40 cellular contexts compared by ENCODE assay signal in genomic region chr11:47867821-47868220, GRCh38.
"Had no signal": no experiment of that assay in that cellular context is flagged by ENCODE, and none has a peak within 500 bp of the region (broad histone marks: within the 10 kb centered on the region; RNA-seq: fewer than 3 reads in every experiment).

No MANE protein-coding gene starts in this region.

- H3K27me3 ChIP-seq: adrenal gland, ascending aorta, brain microvascular endothelial cell, heart left ventricle, thyroid gland, upper lobe of left lung, vagina had no signal

- ATAC-seq: activated CD4-positive, CD25-positive, alpha-beta regulatory T cell treated with anti-CD3 and anti-CD28 coated beads, Interleukin-2, amount 50 U/mL, for 24 hours; esophagus mucosa; gastroesophageal sphincter; heart left ventricle; left colon; sciatic nerve; stimulated activated memory B cell treated with anti-CD40 and anti-IgM and Interleukin-4, amounts not matched to agents 10 μg/mL and 1 μg/mL and 100 μg/mL, for 72 hours; stimulated activated naive CD8-positive, alpha-beta T cell treated with anti-CD3 and anti-CD28 coated beads, Interleukin-15, amount 100 ng/mL, for 72 hours had no signal

- H3K36me3 ChIP-seq: adrenal gland, ascending aorta, brain microvascular endothelial cell, gastroesophageal sphincter, heart left ventricle, neutrophil, thyroid gland, upper lobe of left lung, vagina, WERI-Rb-1 had no signal

- FAIRE-seq: kidney, TTC549 had no signal

- H3K27ac Mint-ChIP-seq: activated naive CD8-positive, alpha-beta T cell; endodermal cell; immature natural killer cell; mesothelial cell of epicardium; nephron progenitor cell; stimulated activated memory B cell treated with anti-CD40 and anti-IgM and Interleukin-4, amounts not matched to agents 10 μg/mL and 1 μg/mL and 100 μg/mL, for 72 hours; stimulated activated naive CD8-positive, alpha-beta T cell treated with anti-CD3 and anti-CD28 coated beads, Interleukin-15, amount 100 ng/mL, for 72 hours; T-helper 1 cell treated with Interleukin-12 subunit alpha and Interleukin-12 subunit beta and Interleukin-4 antibody, amounts not matched to agents 30 μg/mL and 1 μg/mL, for 36 hours had no signal

- H3K4me3 ChIP-seq: adrenal gland, ascending aorta, gastroesophageal sphincter, heart left ventricle, skin epidermis, thyroid gland, upper lobe of left lung, vagina had no signal

- H3K36me3 Mint-ChIP-seq: activated naive CD8-positive, alpha-beta T cell; mesothelial cell of epicardium; naive B cell; stimulated activated memory B cell treated with anti-CD40 and anti-IgM and Interleukin-4, amounts not matched to agents 10 μg/mL and 1 μg/mL and 100 μg/mL, for 72 hours had no signal

- DNase-seq: activated CD4-positive, alpha-beta T cell treated with anti-CD3 and anti-CD28 coated beads for 48 hours; activated CD4-positive, alpha-beta T cell treated with anti-CD3 and anti-CD28 coated beads, Interleukin-2, amount 50 U/mL, for 48 hours; activated CD8-positive, alpha-beta memory T cell treated with anti-CD3 and anti-CD28 coated beads for 24 hours; activated effector memory CD4-positive, alpha-beta T cell treated with Interleukin-2 at 50 U/mL for 16 hours; activated naive CD4-positive, alpha-beta T cell treated with Interleukin-2 at 50 U/mL for 16 hours; adrenal gland; brain microvascular endothelial cell; caudate nucleus; cortex of kidney; endodermal cell; heart left ventricle; hypothalamus; immature natural killer cell; kidney; left colon; mammary epithelial cell; naive B cell; nephron progenitor cell; retina; stimulated activated CD4-positive, alpha-beta T cell treated with anti-CD3 and anti-CD28 coated beads, Interleukin-1b, Interleukin-23, amount 100 ng/mL, for 48 hours; stimulated activated CD4-positive, alpha-beta T cell treated with anti-CD3 and anti-CD28 coated beads, Interleukin-4, amount 100 ng/mL, for 4 hours; stimulated activated CD8-positive, alpha-beta memory T cell treated with anti-CD3 and anti-CD28 coated beads, Interleukin-4, amount 100 ng/mL, for 48 hours; stimulated activated naive CD8-positive, alpha-beta T cell treated with anti-CD3 and anti-CD28 coated beads, Interleukin-15, amount 100 ng/mL, for 72 hours; T-helper 9 cell; thyroid gland; upper lobe of left lung; WERI-Rb-1 had no signal

- H3K27me3 Mint-ChIP-seq: activated naive CD8-positive, alpha-beta T cell; naive B cell; stimulated activated memory B cell treated with anti-CD40 and anti-IgM and Interleukin-4, amounts not matched to agents 10 μg/mL and 1 μg/mL and 100 μg/mL, for 72 hours; stimulated activated naive CD8-positive, alpha-beta T cell treated with anti-CD3 and anti-CD28 coated beads, Interleukin-15, amount 100 ng/mL, for 72 hours had no signal

- H3K27ac ChIP-seq: adrenal gland, ascending aorta, brain microvascular endothelial cell, gastroesophageal sphincter, heart left ventricle, neutrophil, skin epidermis, thyroid gland, upper lobe of left lung, vagina, WERI-Rb-1 had no signal

- H3K4me1 Mint-ChIP-seq: endodermal cell, nephron progenitor cell had no signal

- H3K4me1 ChIP-seq: thyroid gland, vagina had no signal

- H3K9me3 ChIP-seq: adrenal gland, ascending aorta, gastroesophageal sphincter, heart left ventricle, neutrophil, thyroid gland, upper lobe of left lung, vagina had no signal

- H3K9me3 Mint-ChIP-seq: immature natural killer cell; naive B cell; stimulated activated naive CD8-positive, alpha-beta T cell treated with anti-CD3 and anti-CD28 coated beads, Interleukin-15, amount 100 ng/mL, for 72 hours; T-helper 1 cell treated with Interleukin-12 subunit alpha and Interleukin-12 subunit beta and Interleukin-4 antibody, amounts not matched to agents 30 μg/mL and 1 μg/mL, for 36 hours had no signal

- H3K4me3 Mint-ChIP-seq: activated naive CD8-positive, alpha-beta T cell; endodermal cell; immature natural killer cell; mesothelial cell of epicardium; nephron progenitor cell; stimulated activated memory B cell treated with anti-CD40 and anti-IgM and Interleukin-4, amounts not matched to agents 10 μg/mL and 1 μg/mL and 100 μg/mL, for 72 hours; stimulated activated naive CD8-positive, alpha-beta T cell treated with anti-CD3 and anti-CD28 coated beads, Interleukin-15, amount 100 ng/mL, for 72 hours; T-helper 1 cell treated with Interleukin-12 subunit alpha and Interleukin-12 subunit beta and Interleukin-4 antibody, amounts not matched to agents 30 μg/mL and 1 μg/mL, for 36 hours had no signal
